In the genomic region with DNA sequence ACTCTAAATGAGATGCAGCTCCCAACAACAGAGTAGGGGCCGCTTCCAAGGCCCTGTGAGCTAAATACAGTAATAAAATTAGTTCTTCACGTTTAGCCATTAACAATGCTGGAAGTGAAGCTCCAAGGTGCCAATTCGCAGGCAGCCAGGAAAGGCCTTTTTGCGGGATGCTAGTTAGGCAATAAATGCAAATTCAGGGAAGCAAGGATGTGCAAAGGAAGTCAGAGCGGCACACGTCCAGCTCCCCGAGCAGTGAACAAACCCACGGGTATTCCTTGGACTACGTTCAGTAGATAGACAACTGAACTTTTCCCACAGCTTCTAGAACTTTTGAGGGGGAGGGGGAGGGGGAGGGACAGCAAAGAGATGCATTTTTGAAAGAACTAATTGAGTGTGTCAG, we compare ENCODE assay signal across 1 cellular context.
TF ChIP-seq lines count a peak whose summit lies in the region.

No MANE protein-coding gene starts in this region.

TF ChIP-seq in GM12878, 131 proteins besides CTCF, POLR2A, EP300 and RAD21 (continued from another document):
- TF ChIP-seq E2F8 (IDR thresholded peaks at IDR 0.05; ENCODE audit: low read depth, partially characterized antibody), result no peak
- no peak for TF ChIP-seq TBL1XR1 (IDR thresholded peaks at IDR 0.05; ENCODE audit: low read depth, low read length)
- no peak for TF ChIP-seq CBFB (IDR thresholded peaks at IDR 0.05; ENCODE audit: low read depth)
- no peak for TF ChIP-seq RCOR1 (conservative IDR thresholded peaks at IDR 0.05; ENCODE audit: low read depth, low read length)
- no peak for TF ChIP-seq MTA3 (IDR thresholded peaks at IDR 0.05; ENCODE audit: borderline replicate concordance, low read length)
- no peak for TF ChIP-seq NRF1 (conservative IDR thresholded peaks at IDR 0.05; ENCODE audit: low read depth, low read length)
- no peak for TF ChIP-seq BHLHE40 (IDR thresholded peaks at IDR 0.05; ENCODE audit: borderline replicate concordance in 1 of 2, low read depth in 2 of 2, low read length in 1 of 2)
- TF ChIP-seq IRF3 (IDR thresholded peaks at IDR 0.05), result no peak
